Comparison of ENCODE assay signal across 8 cellular contexts in the genomic region with DNA sequence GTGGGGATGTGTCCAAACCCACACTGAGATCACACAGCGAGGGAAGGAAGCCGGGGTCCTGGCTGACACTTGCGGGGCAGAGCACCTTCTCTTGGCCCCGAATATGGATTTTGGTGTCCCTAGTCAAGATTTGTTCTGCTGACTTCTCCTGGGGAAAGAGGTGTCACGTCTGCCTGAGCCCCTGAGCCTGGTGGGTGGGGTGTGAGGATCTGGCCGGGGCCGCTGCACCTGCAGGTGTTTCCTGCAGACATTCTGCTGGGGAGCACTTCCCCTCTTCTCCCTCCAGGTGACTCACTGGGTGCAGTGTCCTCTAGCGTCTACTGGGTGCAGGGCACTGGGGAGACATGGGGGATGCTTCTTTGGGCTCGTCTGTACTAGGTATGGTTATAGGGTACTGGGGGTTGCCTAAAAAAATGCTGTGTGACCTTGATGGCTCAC.
DNase-seq lines count a peak whose midpoint lies in the region; ATAC-seq lines count a peak whose summit lies in the region.

No MANE protein-coding gene starts in this region.

- H3K9me3 ChIP-seq in esophagus (ENCODE audit: control insufficient read depth in 2 of 2, insufficient read depth in 1 of 2, low read depth in 1 of 2, low read length in 1 of 2), result no peaks in the 10 kb centered on the region

- H3K36me3 ChIP-seq in esophagus (ENCODE audit: control insufficient read depth in 2 of 2, insufficient read depth in 2 of 2, low read length in 1 of 2), result no peaks in the 10 kb centered on the region

- ATAC-seq in GM21515 (IDR thresholded peaks at IDR 0.05; ENCODE audit: unreplicated experiment), result peak; percentile 76

- H3K27me3 ChIP-seq in esophagus (ENCODE audit: control insufficient read depth in 1 of 2, insufficient read depth in 2 of 2, low read length in 2 of 2), result no peaks in the 10 kb centered on the region

- peak overlapping the region; percentile 46 for H3K4me3 ChIP-seq in Jurkat, Clone E6-1 (ENCODE audit: low read length)
- no peak overlapping the region for H3K4me3 ChIP-seq in esophagus (ENCODE audit: low read depth in 1 of 2, low read length in 2 of 2)

- 39 to 53% methylated on average over 9 of the region's 9 CpGs for WGBS in esophagus, 2 donors

- intact Hi-C loops in posterior vena cava (cut with DNase I), result loop anchor here in 1 of 2 donors (10.0 kb wide), 1 partner anchor 108 kb away; no protein-coding TSS in a partner anchor

- H3K27ac ChIP-seq in esophagus (ENCODE audit: low read depth in 2 of 2, low read length in 1 of 2), result peak overlapping the region; percentile 61 to 81

- peak; percentile 18 for DNase-seq in EL
- peak; percentile 87 for DNase-seq in Jurkat, Clone E6-1 (ENCODE audit: low read depth, low spot score)
- peak; percentile 58 to 68 for DNase-seq in activated CD4-positive, alpha-beta T cell treated with anti-CD3 and anti-CD28 coated beads, Interleukin-2, amount 50 U/mL, for 48 hours
- peak; percentile 41 to 55 for DNase-seq in stimulated activated CD4-positive, alpha-beta T cell treated with anti-CD3 and anti-CD28 coated beads, Interleukin-1b, Interleukin-23, amount 100 ng/mL, for 4 hours (ENCODE audit: low read depth in 2 of 2)
- no peak for DNase-seq in OCI-M2 (lab: John Stamatoyannopoulos, UW; ENCODE audit: unreplicated experiment)
- DNase-seq in posterior vena cava (ENCODE audit: low spot score), result no peak

- peaks cover 0 to 23% of the 10 kb centered on the region in 2 donors for H3K4me1 ChIP-seq in esophagus (ENCODE audit: control insufficient read depth in 2 of 2, insufficient read depth in 2 of 2, low read length in 1 of 2)

Comparison
In these comparisons a context has a peak if more than half of its experiments do, and no peak if none do; other contexts are left out.
1. DNase-seq: peak in EL (single experiment), Jurkat, Clone E6-1 (single experiment), activated CD4-positive, alpha-beta T cell treated with anti-CD3 and anti-CD28 coated beads, Interleukin-2, amount 50 U/mL, for 48 hours (2 of 2) and stimulated activated CD4-positive, alpha-beta T cell treated with anti-CD3 and anti-CD28 coated beads, Interleukin-1b, Interleukin-23, amount 100 ng/mL, for 4 hours (2 of 2); none in OCI-M2 (single experiment) and posterior vena cava (single experiment).